8 cellular contexts compared by ENCODE assay signal in genomic region chr6:159788276-159788675, GRCh38. TPM values are rescaled to one million over a fixed set of nuclear protein-coding genes. Genes with fewer than 3 reads are reported as not detected.
DNase-seq lines count a peak whose midpoint lies in the region; ATAC-seq and TF ChIP-seq lines count a peak whose summit lies in the region.

No MANE protein-coding gene starts in this region.

- no peaks in the 10 kb centered on the region for H3K9me3 Mint-ChIP-seq in activated naive CD4-positive, alpha-beta T cell treated with anti-CD3 and anti-CD28 coated beads for 36 hours
- no peaks in the 10 kb centered on the region for H3K9me3 Mint-ChIP-seq in type B pancreatic cell

- peaks cover 64% of the 10 kb centered on the region for H3K4me1 Mint-ChIP-seq in activated naive CD4-positive, alpha-beta T cell treated with anti-CD3 and anti-CD28 coated beads for 36 hours (ENCODE audit: low read depth)
- H3K4me1 Mint-ChIP-seq in type B pancreatic cell (ENCODE audit: unreplicated experiment) = peaks cover 26% of the 10 kb centered on the region

- TF ChIP-seq CTCF in ascending aorta (IDR thresholded peaks at IDR 0.05) (no peak), right lobe of liver (IDR thresholded peaks at IDR 0.05) (no peak), type B pancreatic cell (conservative IDR thresholded peaks at IDR 0.05) (no peak)

- H3K4me1 ChIP-seq in ascending aorta (peaks cover 11 to 36% of the 10 kb centered on the region in 2 donors), right lobe of liver (peaks cover 0 to 37% (median 12%) of the 10 kb centered on the region in 4 donors)

- H3K27ac ChIP-seq in ascending aorta (peak overlapping the region in 1 of 2 donors; percentile 87), right lobe of liver (peak overlapping the region; percentile 95 to 100 (median 98))

- intact Hi-C loops in activated naive CD4-positive, alpha-beta T cell treated with anti-CD3 and anti-CD28 coated beads for 36 hours (cut with micrococcal nuclease) = loop anchor here (5.0 kb wide), 1 partner anchor 36 kb away; no protein-coding TSS in a partner anchor
- intact Hi-C loops in ascending aorta (cut with DNase I) = loop anchor here (5.0 kb wide), 1 partner anchor 36 kb away; no protein-coding TSS in a partner anchor
- intact Hi-C loops in right lobe of liver (cut with DNase I) = no loop called here

- H3K27me3 Mint-ChIP-seq in activated naive CD4-positive, alpha-beta T cell treated with anti-CD3 and anti-CD28 coated beads for 36 hours (ENCODE audit: low read depth) = no peaks in the 10 kb centered on the region
- H3K27me3 Mint-ChIP-seq in type B pancreatic cell = no peaks in the 10 kb centered on the region

- H3K27me3 ChIP-seq in ascending aorta (no peaks in the 10 kb centered on the region), right lobe of liver (no peaks in the 10 kb centered on the region)

- H3K27ac Mint-ChIP-seq in activated naive CD4-positive, alpha-beta T cell treated with anti-CD3 and anti-CD28 coated beads for 36 hours = peak overlapping the region; percentile 98
- H3K27ac Mint-ChIP-seq in type B pancreatic cell = peak overlapping the region; percentile 84

- TF ChIP-seq POLR2A in right lobe of liver (IDR thresholded peaks at IDR 0.05) = no peak

- peak overlapping the region; percentile 99 for H3K4me3 Mint-ChIP-seq in activated naive CD4-positive, alpha-beta T cell treated with anti-CD3 and anti-CD28 coated beads for 36 hours
- H3K4me3 Mint-ChIP-seq in type B pancreatic cell = peak overlapping the region; percentile 100

- H3K36me3 Mint-ChIP-seq in activated naive CD4-positive, alpha-beta T cell treated with anti-CD3 and anti-CD28 coated beads for 36 hours (ENCODE audit: low read depth) = peaks cover 65% of the 10 kb centered on the region
- H3K36me3 Mint-ChIP-seq in type B pancreatic cell = peaks cover 29% of the 10 kb centered on the region

- H3K36me3 ChIP-seq in ascending aorta = peaks cover 13 to 42% of the 10 kb centered on the region in 2 donors
- H3K36me3 ChIP-seq in right lobe of liver = peaks cover 11 to 55% (median 27%) of the 10 kb centered on the region in 4 donors

- whole genome bisulfite sequencing in right lobe of liver (ENCODE audit: insufficient coverage, low coverage, low lambda C conversion rate, missing lambda C conversion rate) = 18% methylated on average over 15 of the region's 15 CpGs

- ATAC-seq in right lobe of liver (no peak), GM18873 (IDR thresholded peaks at IDR 0.05; ENCODE audit: low FRiP score, unreplicated experiment) (no peak)

- CTCF ChIA-PET in activated naive CD4-positive, alpha-beta T cell treated with anti-CD3 and anti-CD28 coated beads for 36 hours (lab: Charles Lee) = interaction anchor here (0.6 to 4.7 kb wide), 4 partner anchors 15 to 97 kb away, joined by 3 to 25 read pairs (median 4); partner anchors contain the start of gene SOD2

- H3K4me3 ChIP-seq in ascending aorta (peak overlapping the region; percentile 68 to 85), right lobe of liver (peak overlapping the region; percentile 88 to 97 (median 95))

- H3K9me3 ChIP-seq in ascending aorta (no peaks in the 10 kb centered on the region), right lobe of liver (no peaks in the 10 kb centered on the region)

- peak; percentile 28 for DNase-seq in activated naive CD4-positive, alpha-beta T cell treated with anti-CD3 and anti-CD28 coated beads for 36 hours
- DNase-seq in activated naive CD4-positive, alpha-beta T cell treated with anti-CD3 and anti-CD28 coated beads, Interleukin-2, amount 50 U/mL, for 16 hours = no peak
- DNase-seq in ascending aorta (ENCODE audit: low spot score in 2 of 2) (no peak), right lobe of liver (no peak), type B pancreatic cell (ENCODE audit: extremely low spot score, unreplicated experiment) (no peak), HK-2 (ENCODE audit: unreplicated experiment) (no peak), NCI-H1694 (lab: John Stamatoyannopoulos, UW) (no peak)

RNA-seq across cellular contexts. Expression of gene TCP1, which starts 1.1 kb away (rescaled TPM):
- total RNA-seq in activated naive CD4-positive, alpha-beta T cell treated with anti-CD3 and anti-CD28 coated beads for 36 hours = 100 to 1,000 TPM; 420 to 425 TPM
- total RNA-seq in ascending aorta (46.7 TPM), right lobe of liver (10 to 100 TPM; 50.4 to 97.1 (median 77.8) TPM), type B pancreatic cell (ENCODE audit: low replicate concordance) (206 and 235 TPM in 2 replicates)

RNA-seq across cellular contexts. Expression of gene MRPL18, which starts 2.0 kb away (rescaled TPM):
- 10 to 100 TPM; 65.1 to 75.8 TPM for total RNA-seq in activated naive CD4-positive, alpha-beta T cell treated with anti-CD3 and anti-CD28 coated beads for 36 hours
- total RNA-seq in ascending aorta (119 TPM), right lobe of liver (10 to 100 TPM; 26.6 to 78.5 (median 43.1) TPM), type B pancreatic cell (ENCODE audit: low replicate concordance) (59.1 and 65.2 TPM in 2 replicates)

RNA-seq across cellular contexts. Expression of gene PNLDC1, which starts 11.8 kb away (rescaled TPM):
- total RNA-seq in activated naive CD4-positive, alpha-beta T cell treated with anti-CD3 and anti-CD28 coated beads for 36 hours = under 1 TPM in 1 of 2 experiments, not detected in 1; 0.40 TPM
- total RNA-seq in ascending aorta (not detected), right lobe of liver (under 1 TPM in 1 of 6 experiments, not detected in 5; 0.15 TPM), type B pancreatic cell (ENCODE audit: low replicate concordance) (0.17 TPM in 1 of 2 replicates, not detected in the other)

RNA-seq across cellular contexts. Expression of gene ACAT2, which starts 26.4 kb away (rescaled TPM):
- total RNA-seq in activated naive CD4-positive, alpha-beta T cell treated with anti-CD3 and anti-CD28 coated beads for 36 hours = 10 to 100 TPM; 84.9 to 92.4 TPM
- total RNA-seq in ascending aorta (0.85 TPM), right lobe of liver (100 to 1,000 TPM in 1 of 6 experiments, 10 to 100 TPM in 5; 11.2 to 120 (median 52.2) TPM), type B pancreatic cell (ENCODE audit: low replicate concordance) (38.4 and 67.4 TPM in 2 replicates)

Comparison
In these comparisons a context has a peak if more than half of its experiments do, and no peak if none do; other contexts are left out.
1. intact Hi-C loops: an anchor here in activated naive CD4-positive, alpha-beta T cell treated with anti-CD3 and anti-CD28 coated beads for 36 hours (5.0 kb wide) and ascending aorta (5.0 kb wide); none called in right lobe of liver.